1 cellular context compared by ENCODE assay signal in the genomic region with DNA sequence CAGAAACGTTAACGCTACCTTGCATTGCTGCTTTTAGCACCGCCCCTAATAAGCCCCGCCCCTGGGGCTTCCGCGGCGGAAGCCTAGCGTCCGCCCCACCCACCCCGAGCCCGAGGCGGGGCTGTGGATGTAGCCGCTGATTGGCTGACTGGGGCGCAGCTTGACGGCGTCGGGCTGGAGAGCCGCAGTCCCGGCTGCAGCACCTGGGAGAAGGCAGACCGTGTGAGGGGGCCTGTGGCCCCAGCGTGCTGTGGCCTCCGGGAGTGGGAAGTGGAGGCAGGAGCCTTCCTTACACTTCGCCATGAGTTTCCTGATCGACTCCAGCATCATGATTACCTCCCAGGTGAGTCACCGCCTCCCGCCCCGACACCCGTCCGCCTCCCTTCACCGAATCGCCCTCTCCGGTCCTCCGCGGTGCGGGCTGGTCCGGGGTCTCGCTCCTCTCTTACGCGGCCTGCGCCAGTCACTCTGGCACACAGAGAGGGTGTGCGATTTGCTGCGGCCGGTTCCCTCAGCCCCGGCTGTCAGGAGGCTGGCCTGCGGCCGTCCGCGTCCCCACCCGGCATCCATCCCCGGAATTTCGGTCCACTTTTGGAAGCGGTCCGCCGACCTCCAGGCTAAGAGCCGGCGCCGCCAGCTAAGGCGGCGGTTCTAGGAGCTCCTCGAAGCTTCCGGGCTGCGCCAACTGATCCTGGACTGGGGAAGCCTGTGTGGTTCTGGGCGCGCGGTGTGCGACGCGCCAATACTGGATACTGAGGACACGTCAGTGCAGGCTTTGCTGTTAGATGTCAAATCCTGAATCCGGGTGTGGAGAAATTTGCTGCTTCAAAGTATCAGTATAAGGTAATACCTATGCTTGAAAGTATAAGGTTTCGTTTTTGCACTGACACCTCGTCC.
TF ChIP-seq lines count a peak whose summit lies in the region.

A gene (plus strand): TSS at position 185 of the 897 bp plus-strand sequence. CDS start 117 bp downstream, at position 302.

TF ChIP-seq in HEK293, 187 proteins besides CTCF, POLR2A, EP300 and RAD21 (continued from another document):
- TF ChIP-seq ZNF391 (tag by site-specific recombination; IDR thresholded peaks at IDR 0.05; ENCODE audit: borderline replicate concordance, low read depth): peak; percentile 81; the same call in 1 of the 2 replicates
- TF ChIP-seq ZSCAN30 (tag by site-specific recombination; IDR thresholded peaks at IDR 0.05): peak; percentile 50; the same call in 1 of the 2 replicates
- peak; percentile 64; the same call in 1 of the 2 replicates for TF ChIP-seq ZBTB20 (tag by site-specific recombination; IDR thresholded peaks at IDR 0.05)
- TF ChIP-seq ZFHX2 (tag by site-specific recombination; conservative IDR thresholded peaks at IDR 0.05): 0 out of 2 replicates have a peak, but pooled peaks have one; percentile 30
- peak; percentile 79 for TF ChIP-seq ZNF335 (tag by site-specific recombination; conservative IDR thresholded peaks at IDR 0.05)
- TF ChIP-seq, protein P1, sequence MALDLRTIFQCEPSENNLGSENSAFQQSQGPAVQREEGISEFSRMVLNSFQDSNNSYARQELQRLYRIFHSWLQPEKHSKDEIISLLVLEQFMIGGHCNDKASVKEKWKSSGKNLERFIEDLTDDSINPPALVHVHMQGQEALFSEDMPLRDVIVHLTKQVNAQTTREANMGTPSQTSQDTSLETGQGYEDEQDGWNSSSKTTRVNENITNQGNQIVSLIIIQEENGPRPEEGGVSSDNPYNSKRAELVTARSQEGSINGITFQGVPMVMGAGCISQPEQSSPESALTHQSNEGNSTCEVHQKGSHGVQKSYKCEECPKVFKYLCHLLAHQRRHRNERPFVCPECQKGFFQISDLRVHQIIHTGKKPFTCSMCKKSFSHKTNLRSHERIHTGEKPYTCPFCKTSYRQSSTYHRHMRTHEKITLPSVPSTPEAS (tag by site-specific recombination; IDR thresholded peaks at IDR 0.05): 0 out of 2 replicates have a peak, but pooled peaks have one; percentile 25
- TF ChIP-seq, protein P2, sequence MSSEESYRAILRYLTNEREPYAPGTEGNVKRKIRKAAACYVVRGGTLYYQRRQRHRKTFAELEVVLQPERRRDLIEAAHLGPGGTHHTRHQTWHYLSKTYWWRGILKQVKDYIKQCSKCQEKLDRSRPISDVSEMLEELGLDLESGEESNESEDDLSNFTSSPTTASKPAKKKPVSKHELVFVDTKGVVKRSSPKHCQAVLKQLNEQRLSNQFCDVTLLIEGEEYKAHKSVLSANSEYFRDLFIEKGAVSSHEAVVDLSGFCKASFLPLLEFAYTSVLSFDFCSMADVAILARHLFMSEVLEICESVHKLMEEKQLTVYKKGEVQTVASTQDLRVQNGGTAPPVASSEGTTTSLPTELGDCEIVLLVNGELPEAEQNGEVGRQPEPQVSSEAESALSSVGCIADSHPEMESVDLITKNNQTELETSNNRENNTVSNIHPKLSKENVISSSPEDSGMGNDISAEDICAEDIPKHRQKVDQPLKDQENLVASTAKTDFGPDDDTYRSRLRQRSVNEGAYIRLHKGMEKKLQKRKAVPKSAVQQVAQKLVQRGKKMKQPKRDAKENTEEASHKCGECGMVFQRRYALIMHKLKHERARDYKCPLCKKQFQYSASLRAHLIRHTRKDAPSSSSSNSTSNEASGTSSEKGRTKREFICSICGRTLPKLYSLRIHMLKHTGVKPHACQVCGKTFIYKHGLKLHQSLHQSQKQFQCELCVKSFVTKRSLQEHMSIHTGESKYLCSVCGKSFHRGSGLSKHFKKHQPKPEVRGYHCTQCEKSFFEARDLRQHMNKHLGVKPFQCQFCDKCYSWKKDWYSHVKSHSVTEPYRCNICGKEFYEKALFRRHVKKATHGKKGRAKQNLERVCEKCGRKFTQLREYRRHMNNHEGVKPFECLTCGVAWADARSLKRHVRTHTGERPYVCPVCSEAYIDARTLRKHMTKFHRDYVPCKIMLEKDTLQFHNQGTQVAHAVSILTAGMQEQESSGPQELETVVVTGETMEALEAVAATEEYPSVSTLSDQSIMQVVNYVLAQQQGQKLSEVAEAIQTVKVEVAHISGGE (tag by site-specific recombination; conservative IDR thresholded peaks at IDR 0.05; ENCODE audit: low read depth): 0 out of 2 replicates have a peak, but pooled peaks have one; percentile 35
- TF ChIP-seq, protein P3, sequence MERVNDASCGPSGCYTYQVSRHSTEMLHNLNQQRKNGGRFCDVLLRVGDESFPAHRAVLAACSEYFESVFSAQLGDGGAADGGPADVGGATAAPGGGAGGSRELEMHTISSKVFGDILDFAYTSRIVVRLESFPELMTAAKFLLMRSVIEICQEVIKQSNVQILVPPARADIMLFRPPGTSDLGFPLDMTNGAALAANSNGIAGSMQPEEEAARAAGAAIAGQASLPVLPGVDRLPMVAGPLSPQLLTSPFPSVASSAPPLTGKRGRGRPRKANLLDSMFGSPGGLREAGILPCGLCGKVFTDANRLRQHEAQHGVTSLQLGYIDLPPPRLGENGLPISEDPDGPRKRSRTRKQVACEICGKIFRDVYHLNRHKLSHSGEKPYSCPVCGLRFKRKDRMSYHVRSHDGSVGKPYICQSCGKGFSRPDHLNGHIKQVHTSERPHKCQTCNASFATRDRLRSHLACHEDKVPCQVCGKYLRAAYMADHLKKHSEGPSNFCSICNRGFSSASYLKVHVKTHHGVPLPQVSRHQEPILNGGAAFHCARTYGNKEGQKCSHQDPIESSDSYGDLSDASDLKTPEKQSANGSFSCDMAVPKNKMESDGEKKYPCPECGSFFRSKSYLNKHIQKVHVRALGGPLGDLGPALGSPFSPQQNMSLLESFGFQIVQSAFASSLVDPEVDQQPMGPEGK (tag by site-specific recombination; IDR thresholded peaks at IDR 0.05): peak; percentile 57; the same call in 1 of the 2 replicates
- peak; percentile 75 for TF ChIP-seq KLF10 (tag by site-specific recombination; IDR thresholded peaks at IDR 0.05)
- TF ChIP-seq ZNF561 (tag by site-specific recombination; IDR thresholded peaks at IDR 0.05; ENCODE audit: borderline replicate concordance): 0 out of 2 replicates have a peak, but pooled peaks have one; percentile 50
- TF ChIP-seq SP7 (tag by site-specific recombination; IDR thresholded peaks at IDR 0.05): peak; percentile 51; the same call in 1 of the 2 replicates
- TF ChIP-seq ZNF76 (tag by site-specific recombination; IDR thresholded peaks at IDR 0.05; ENCODE audit: borderline replicate concordance, low read depth): peak; percentile 21; the same call in 1 of the 2 replicates
- TF ChIP-seq, protein P4, sequence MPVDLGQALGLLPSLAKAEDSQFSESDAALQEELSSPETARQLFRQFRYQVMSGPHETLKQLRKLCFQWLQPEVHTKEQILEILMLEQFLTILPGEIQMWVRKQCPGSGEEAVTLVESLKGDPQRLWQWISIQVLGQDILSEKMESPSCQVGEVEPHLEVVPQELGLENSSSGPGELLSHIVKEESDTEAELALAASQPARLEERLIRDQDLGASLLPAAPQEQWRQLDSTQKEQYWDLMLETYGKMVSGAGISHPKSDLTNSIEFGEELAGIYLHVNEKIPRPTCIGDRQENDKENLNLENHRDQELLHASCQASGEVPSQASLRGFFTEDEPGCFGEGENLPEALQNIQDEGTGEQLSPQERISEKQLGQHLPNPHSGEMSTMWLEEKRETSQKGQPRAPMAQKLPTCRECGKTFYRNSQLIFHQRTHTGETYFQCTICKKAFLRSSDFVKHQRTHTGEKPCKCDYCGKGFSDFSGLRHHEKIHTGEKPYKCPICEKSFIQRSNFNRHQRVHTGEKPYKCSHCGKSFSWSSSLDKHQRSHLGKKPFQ (tag by site-specific recombination; IDR thresholded peaks at IDR 0.05): peak; percentile 62; the same call in 1 of the 2 replicates
- TF ChIP-seq ZNF660 (tag by site-specific recombination; IDR thresholded peaks at IDR 0.05): peak; percentile 61
- TF ChIP-seq, protein P5, sequence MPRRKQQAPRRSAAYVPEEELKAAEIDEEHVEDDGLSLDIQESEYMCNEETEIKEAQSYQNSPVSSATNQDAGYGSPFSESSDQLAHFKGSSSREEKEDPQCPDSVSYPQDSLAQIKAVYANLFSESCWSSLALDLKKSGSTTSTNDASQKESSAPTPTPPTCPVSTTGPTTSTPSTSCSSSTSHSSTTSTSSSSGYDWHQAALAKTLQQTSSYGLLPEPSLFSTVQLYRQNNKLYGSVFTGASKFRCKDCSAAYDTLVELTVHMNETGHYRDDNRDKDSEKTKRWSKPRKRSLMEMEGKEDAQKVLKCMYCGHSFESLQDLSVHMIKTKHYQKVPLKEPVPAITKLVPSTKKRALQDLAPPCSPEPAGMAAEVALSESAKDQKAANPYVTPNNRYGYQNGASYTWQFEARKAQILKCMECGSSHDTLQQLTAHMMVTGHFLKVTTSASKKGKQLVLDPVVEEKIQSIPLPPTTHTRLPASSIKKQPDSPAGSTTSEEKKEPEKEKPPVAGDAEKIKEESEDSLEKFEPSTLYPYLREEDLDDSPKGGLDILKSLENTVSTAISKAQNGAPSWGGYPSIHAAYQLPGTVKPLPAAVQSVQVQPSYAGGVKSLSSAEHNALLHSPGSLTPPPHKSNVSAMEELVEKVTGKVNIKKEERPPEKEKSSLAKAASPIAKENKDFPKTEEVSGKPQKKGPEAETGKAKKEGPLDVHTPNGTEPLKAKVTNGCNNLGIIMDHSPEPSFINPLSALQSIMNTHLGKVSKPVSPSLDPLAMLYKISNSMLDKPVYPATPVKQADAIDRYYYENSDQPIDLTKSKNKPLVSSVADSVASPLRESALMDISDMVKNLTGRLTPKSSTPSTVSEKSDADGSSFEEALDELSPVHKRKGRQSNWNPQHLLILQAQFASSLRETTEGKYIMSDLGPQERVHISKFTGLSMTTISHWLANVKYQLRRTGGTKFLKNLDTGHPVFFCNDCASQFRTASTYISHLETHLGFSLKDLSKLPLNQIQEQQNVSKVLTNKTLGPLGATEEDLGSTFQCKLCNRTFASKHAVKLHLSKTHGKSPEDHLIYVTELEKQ (tag by site-specific recombination; IDR thresholded peaks at IDR 0.05; ENCODE audit: borderline replicate concordance): 0 out of 2 replicates have a peak, but pooled peaks have one; percentile 14
- TF ChIP-seq, protein P6, sequence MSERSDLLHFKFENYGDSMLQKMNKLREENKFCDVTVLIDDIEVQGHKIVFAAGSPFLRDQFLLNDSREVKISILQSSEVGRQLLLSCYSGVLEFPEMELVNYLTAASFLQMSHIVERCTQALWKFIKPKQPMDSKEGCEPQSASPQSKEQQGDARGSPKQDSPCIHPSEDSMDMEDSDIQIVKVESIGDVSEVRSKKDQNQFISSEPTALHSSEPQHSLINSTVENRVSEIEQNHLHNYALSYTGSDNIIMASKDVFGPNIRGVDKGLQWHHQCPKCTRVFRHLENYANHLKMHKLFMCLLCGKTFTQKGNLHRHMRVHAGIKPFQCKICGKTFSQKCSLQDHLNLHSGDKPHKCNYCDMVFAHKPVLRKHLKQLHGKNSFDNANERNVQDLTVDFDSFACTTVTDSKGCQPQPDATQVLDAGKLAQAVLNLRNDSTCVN (tag by site-specific recombination; optimal IDR thresholded peaks at IDR 0.05): peak; percentile 59
- peak; percentile 34; the same call in 1 of the 2 replicates for TF ChIP-seq ZBTB8A (tag by site-specific recombination; IDR thresholded peaks at IDR 0.05)
- peak; percentile 88 for TF ChIP-seq ZNF501 (tag by site-specific recombination; IDR thresholded peaks at IDR 0.05)
- TF ChIP-seq WT1 (tag by site-specific recombination; IDR thresholded peaks at IDR 0.05): peak; percentile 25; the same call in 1 of the 2 replicates
- TF ChIP-seq SP3 (tag by site-specific recombination; IDR thresholded peaks at IDR 0.05): peak; percentile 44
- TF ChIP-seq ZNF394 (tag by site-specific recombination; IDR thresholded peaks at IDR 0.05; ENCODE audit: borderline replicate concordance): peak; percentile 57; the same call in 1 of the 2 replicates
- TF ChIP-seq ZEB2 (tag by site-specific recombination; IDR thresholded peaks at IDR 0.05): peak; percentile 77
- TF ChIP-seq ZNF629 (tag by site-specific recombination; IDR thresholded peaks at IDR 0.05): peak; percentile 33; the same call in 1 of the 2 replicates
- TF ChIP-seq ZNF623 (tag by site-specific recombination; IDR thresholded peaks at IDR 0.05): 0 out of 2 replicates have a peak, but pooled peaks have one; percentile 14
- TF ChIP-seq SP2 (tag by site-specific recombination; IDR thresholded peaks at IDR 0.05): peak; percentile 74
- peak; percentile 94 for TF ChIP-seq ZFP37 (tag by site-specific recombination; IDR thresholded peaks at IDR 0.05)
- TF ChIP-seq ZNF10 (tag by site-specific recombination; IDR thresholded peaks at IDR 0.05): peak; percentile 61; the same call in 1 of the 2 replicates
- peak; percentile 81 for TF ChIP-seq ZNF600 (tag by site-specific recombination; IDR thresholded peaks at IDR 0.05)
- TF ChIP-seq KLF8 (tag by site-specific recombination; IDR thresholded peaks at IDR 0.05): peak; percentile 73
